1 cellular context compared by ENCODE assay signal in the genomic region with DNA sequence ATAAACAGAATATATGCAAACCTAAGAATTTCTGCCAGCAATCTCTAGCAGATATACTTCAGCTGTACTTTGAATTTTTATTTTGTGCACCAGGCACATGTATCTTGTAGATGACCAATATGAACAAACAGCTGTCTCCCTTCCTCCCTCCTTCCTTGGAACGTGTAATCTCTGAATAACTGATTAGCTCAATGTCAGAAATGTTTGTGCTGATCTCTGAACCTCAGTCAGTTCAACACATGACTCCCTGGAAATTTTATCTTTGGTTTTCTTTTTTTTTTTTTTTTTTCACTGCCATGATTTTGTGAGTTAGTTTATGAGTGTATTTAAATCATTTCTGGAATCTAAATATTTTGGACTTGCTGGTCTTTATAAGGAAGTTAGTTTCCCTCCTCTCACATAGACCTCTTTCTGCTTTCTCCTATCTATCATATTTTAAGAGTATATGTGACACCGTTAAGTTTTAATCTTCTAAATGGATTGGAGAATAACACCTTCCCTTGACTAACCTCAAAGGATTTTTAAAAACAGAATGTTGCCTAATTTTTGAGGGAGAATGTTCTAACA.
TF ChIP-seq lines count a peak whose summit lies in the region.

No MANE protein-coding gene starts in this region.

TF ChIP-seq in GM23338, 12 proteins besides CTCF, POLR2A, EP300 and RAD21 (continued from another document):
- TF ChIP-seq, protein P1, sequence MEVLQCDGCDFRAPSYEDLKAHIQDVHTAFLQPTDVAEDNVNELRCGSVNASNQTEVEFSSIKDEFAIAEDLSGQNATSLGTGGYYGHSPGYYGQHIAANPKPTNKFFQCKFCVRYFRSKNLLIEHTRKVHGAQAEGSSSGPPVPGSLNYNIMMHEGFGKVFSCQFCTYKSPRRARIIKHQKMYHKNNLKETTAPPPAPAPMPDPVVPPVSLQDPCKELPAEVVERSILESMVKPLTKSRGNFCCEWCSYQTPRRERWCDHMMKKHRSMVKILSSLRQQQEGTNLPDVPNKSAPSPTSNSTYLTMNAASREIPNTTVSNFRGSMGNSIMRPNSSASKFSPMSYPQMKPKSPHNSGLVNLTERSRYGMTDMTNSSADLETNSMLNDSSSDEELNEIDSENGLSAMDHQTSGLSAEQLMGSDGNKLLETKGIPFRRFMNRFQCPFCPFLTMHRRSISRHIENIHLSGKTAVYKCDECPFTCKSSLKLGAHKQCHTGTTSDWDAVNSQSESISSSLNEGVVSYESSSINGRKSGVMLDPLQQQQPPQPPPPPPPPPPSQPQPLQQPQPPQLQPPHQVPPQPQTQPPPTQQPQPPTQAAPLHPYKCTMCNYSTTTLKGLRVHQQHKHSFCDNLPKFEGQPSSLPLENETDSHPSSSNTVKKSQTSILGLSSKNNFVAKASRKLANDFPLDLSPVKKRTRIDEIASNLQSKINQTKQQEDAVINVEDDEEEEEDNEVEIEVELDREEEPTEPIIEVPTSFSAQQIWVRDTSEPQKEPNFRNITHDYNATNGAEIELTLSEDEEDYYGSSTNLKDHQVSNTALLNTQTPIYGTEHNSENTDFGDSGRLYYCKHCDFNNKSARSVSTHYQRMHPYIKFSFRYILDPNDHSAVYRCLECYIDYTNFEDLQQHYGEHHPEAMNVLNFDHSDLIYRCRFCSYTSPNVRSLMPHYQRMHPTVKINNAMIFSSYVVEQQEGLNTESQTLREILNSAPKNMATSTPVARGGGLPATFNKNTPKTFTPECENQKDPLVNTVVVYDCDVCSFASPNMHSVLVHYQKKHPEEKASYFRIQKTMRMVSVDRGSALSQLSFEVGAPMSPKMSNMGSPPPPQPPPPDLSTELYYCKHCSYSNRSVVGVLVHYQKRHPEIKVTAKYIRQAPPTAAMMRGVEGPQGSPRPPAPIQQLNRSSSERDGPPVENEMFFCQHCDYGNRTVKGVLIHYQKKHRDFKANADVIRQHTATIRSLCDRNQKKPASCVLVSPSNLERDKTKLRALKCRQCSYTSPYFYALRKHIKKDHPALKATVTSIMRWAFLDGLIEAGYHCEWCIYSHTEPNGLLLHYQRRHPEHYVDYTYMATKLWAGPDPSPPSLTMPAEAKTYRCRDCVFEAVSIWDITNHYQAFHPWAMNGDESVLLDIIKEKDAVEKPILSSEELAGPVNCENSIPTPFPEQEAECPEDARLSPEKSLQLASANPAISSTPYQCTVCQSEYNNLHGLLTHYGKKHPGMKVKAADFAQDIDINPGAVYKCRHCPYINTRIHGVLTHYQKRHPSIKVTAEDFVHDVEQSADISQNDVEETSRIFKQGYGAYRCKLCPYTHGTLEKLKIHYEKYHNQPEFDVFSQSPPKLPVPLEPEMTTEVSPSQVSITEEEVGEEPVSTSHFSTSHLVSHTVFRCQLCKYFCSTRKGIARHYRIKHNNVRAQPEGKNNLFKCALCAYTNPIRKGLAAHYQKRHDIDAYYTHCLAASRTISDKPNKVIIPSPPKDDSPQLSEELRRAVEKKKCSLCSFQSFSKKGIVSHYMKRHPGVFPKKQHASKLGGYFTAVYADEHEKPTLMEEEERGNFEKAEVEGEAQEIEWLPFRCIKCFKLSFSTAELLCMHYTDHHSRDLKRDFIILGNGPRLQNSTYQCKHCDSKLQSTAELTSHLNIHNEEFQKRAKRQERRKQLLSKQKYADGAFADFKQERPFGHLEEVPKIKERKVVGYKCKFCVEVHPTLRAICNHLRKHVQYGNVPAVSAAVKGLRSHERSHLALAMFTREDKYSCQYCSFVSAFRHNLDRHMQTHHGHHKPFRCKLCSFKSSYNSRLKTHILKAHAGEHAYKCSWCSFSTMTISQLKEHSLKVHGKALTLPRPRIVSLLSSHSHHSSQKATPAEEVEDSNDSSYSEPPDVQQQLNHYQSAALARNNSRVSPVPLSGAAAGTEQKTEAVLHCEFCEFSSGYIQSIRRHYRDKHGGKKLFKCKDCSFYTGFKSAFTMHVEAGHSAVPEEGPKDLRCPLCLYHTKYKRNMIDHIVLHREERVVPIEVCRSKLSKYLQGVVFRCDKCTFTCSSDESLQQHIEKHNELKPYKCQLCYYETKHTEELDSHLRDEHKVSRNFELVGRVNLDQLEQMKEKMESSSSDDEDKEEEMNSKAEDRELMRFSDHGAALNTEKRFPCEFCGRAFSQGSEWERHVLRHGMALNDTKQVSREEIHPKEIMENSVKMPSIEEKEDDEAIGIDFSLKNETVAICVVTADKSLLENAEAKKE (CRISPR knock-in tag; IDR thresholded peaks at IDR 0.05), result no peak
- TF ChIP-seq ZNF331 (CRISPR knock-in tag; IDR thresholded peaks at IDR 0.05; ENCODE audit: low read depth), result no peak
- no peak for TF ChIP-seq EZH2phosphoT487 (IDR thresholded peaks at IDR 0.05; ENCODE audit: unreplicated experiment)
